In genomic region chr3:96813134-96813819, GRCh38 we compare ENCODE assay signal across 8 cellular contexts. TPM values are rescaled to one million over a fixed set of nuclear protein-coding genes. Genes with fewer than 3 reads are reported as not detected.
DNase-seq lines count a peak whose midpoint lies in the region; ATAC-seq, FAIRE-seq and TF ChIP-seq lines count a peak whose summit lies in the region.

No MANE protein-coding gene starts in this region.

- H3K27ac Mint-ChIP-seq in CD8-positive, alpha-beta T cell = no peak overlapping the region
- no peak overlapping the region for H3K27ac Mint-ChIP-seq in activated naive CD8-positive, alpha-beta T cell

- no peak for FAIRE-seq in pancreas (lab: Jason Lieb, UNC)

- no peaks in the 10 kb centered on the region for H3K36me3 ChIP-seq in CD8-positive, alpha-beta T cell (ENCODE audit: insufficient read depth, low read length)
- H3K36me3 ChIP-seq in pancreas (no peaks in the 10 kb centered on the region), aorta (ENCODE audit: control insufficient read depth in 1 of 2, insufficient read depth in 2 of 2, low read length in 1 of 2) (no peaks in the 10 kb centered on the region)

- no peaks in the 10 kb centered on the region for H3K9me3 ChIP-seq in CD8-positive, alpha-beta T cell (ENCODE audit: low read length)
- no peaks in the 10 kb centered on the region for H3K9me3 ChIP-seq in pancreas
- H3K9me3 ChIP-seq in aorta (ENCODE audit: control insufficient read depth, low read length) = no peaks in the 10 kb centered on the region

- peaks cover 8% of the 10 kb centered on the region for H3K4me1 ChIP-seq in CD8-positive, alpha-beta T cell (ENCODE audit: insufficient read depth, low read length)
- H3K4me1 ChIP-seq in pancreas (no peaks in the 10 kb centered on the region), aorta (ENCODE audit: control insufficient read depth in 1 of 2, insufficient read depth in 2 of 2, low read length in 2 of 2) (no peaks in the 10 kb centered on the region)

- peaks cover 27% of the 10 kb centered on the region for H3K27me3 Mint-ChIP-seq in CD8-positive, alpha-beta T cell (ENCODE audit: low read depth)
- H3K27me3 Mint-ChIP-seq in activated naive CD8-positive, alpha-beta T cell = peaks cover 26% of the 10 kb centered on the region

- no peaks in the 10 kb centered on the region for H3K9me3 Mint-ChIP-seq in CD8-positive, alpha-beta T cell
- no peaks in the 10 kb centered on the region for H3K9me3 Mint-ChIP-seq in activated naive CD8-positive, alpha-beta T cell (ENCODE audit: low read depth)

- H3K4me1 Mint-ChIP-seq in CD8-positive, alpha-beta T cell (ENCODE audit: low read depth) = peaks cover 11% of the 10 kb centered on the region
- peaks cover 8% of the 10 kb centered on the region for H3K4me1 Mint-ChIP-seq in activated naive CD8-positive, alpha-beta T cell (ENCODE audit: low read depth)

- ATAC-seq in CD8-positive, alpha-beta T cell = peak; percentile 52
- ATAC-seq in HG03280 (IDR thresholded peaks at IDR 0.05; ENCODE audit: unreplicated experiment) (peak; percentile 96), Right ventricle myocardium superior (ENCODE audit: poor library complexity) (peak; percentile 91), pancreas (peak; percentile 81 to 94 (median 92)), aorta (ENCODE audit: low FRiP score) (peak; percentile 82)

- H3K27ac ChIP-seq in CD8-positive, alpha-beta T cell (ENCODE audit: low read depth, low read length) = no peak overlapping the region
- H3K27ac ChIP-seq in pancreas (peak overlapping the region in 2 of 4 donors; percentile 23 to 64), aorta (ENCODE audit: low read depth in 1 of 2, low read length in 2 of 2) (no peak overlapping the region)

- intact Hi-C loops in CD8-positive, alpha-beta T cell (cut with DNase I, micrococcal nuclease) = no loop called here
- intact Hi-C loops in Right ventricle myocardium superior (cut with DNase I) (no loop called here), pancreas (cut with DNase I) (no loop called here), aorta (cut with DNase I) (no loop called here)

- CTCF ChIA-PET in CD8-positive, alpha-beta T cell (lab: Charles Lee) = no interaction called here

- H3K27me3 ChIP-seq in CD8-positive, alpha-beta T cell (ENCODE audit: insufficient read depth, low read length) = peaks cover 7% of the 10 kb centered on the region
- H3K27me3 ChIP-seq in pancreas = peaks cover 0 to 19% (median 5%) of the 10 kb centered on the region in 4 donors
- H3K27me3 ChIP-seq in aorta (ENCODE audit: control insufficient read depth in 1 of 2, insufficient read depth in 2 of 2, low read length in 1 of 2) = no peaks in the 10 kb centered on the region

- POLR2A ChIA-PET in CD8-positive, alpha-beta T cell (lab: Charles Lee) = no interaction called here

- TF ChIP-seq CTCF in CD8-positive, alpha-beta T cell (IDR thresholded peaks at IDR 0.05) = no peak
- peak in 3 of 4 donors; percentile 24 to 53 (median 49) for TF ChIP-seq CTCF in pancreas (IDR thresholded peaks at IDR 0.05)

- WGBS in pancreas, 2 donors = 1% methylated on average over 55 to 79 of the region's 79 CpGs
- WGBS in aorta, 2 donors = 1% methylated on average over 51 to 79 of the region's 79 CpGs

- peak overlapping the region; percentile 15 for H3K4me3 ChIP-seq in CD8-positive, alpha-beta T cell (ENCODE audit: low read depth, low read length)
- H3K4me3 ChIP-seq in pancreas (peak overlapping the region; percentile 44 to 65 (median 60)), aorta (ENCODE audit: low read length in 2 of 2) (peak overlapping the region; percentile 19 to 47)

- H3K36me3 Mint-ChIP-seq in CD8-positive, alpha-beta T cell = no peaks in the 10 kb centered on the region
- no peaks in the 10 kb centered on the region for H3K36me3 Mint-ChIP-seq in activated naive CD8-positive, alpha-beta T cell

- DNase-seq in CD8-positive, alpha-beta T cell = no peak
- DNase-seq in GM19238 (ENCODE audit: insufficient read length, low spot score) = peak; percentile 62
- peak; percentile 35 for DNase-seq in NCI-H510A treated with DMSO at 0.1 percent for 48 hours (lab: John Stamatoyannopoulos, UW)
- DNase-seq in Right ventricle myocardium superior = peak; percentile 75
- peak; percentile 71 to 92 (median 82) for DNase-seq in pancreas
- DNase-seq in aorta = peak; percentile 67 to 89

- H3K4me3 Mint-ChIP-seq in CD8-positive, alpha-beta T cell = peak overlapping the region; percentile 26
- H3K4me3 Mint-ChIP-seq in activated naive CD8-positive, alpha-beta T cell = peak overlapping the region; percentile 69

RNA-seq across cellular contexts. Expression of gene EPHA6, which starts 1.1 kb away (rescaled TPM):
- not detected for total RNA-seq in CD8-positive, alpha-beta T cell
- 0.70 TPM for total RNA-seq in Right ventricle myocardium superior
- 1 to 10 TPM in 1 of 6 donors, under 1 TPM in 5; 0.19 to 1.1 (median 0.64) TPM for total RNA-seq in pancreas
- under 1 TPM; 0.15 to 0.59 TPM for polyA plus RNA-seq in pancreas
- total RNA-seq in aorta = 1 to 10 TPM; 1.8 to 2.8 TPM
- polyA plus RNA-seq in aorta = under 1 TPM in 1 of 2 donors, not detected in 1; 0.33 TPM

Comparison
In these comparisons a context has a peak if more than half of its experiments do, and no peak if none do; other contexts are left out.
1. DNase-seq: peak in GM19238 (single experiment), NCI-H510A treated with DMSO at 0.1 percent for 48 hours (single experiment), Right ventricle myocardium superior (single experiment), pancreas (6 of 6) and aorta (2 of 2); none in CD8-positive, alpha-beta T cell (0 of 7).
2. Peak in every context shown above with its lines, with median percentiles within 50 percentile points of each other: ATAC-seq and H3K4me3 ChIP-seq.